Comparison of ENCODE assay signal across 31 cellular contexts in genomic region chr2:73324126-73324525, GRCh38. TPM values are rescaled to one million over a fixed set of nuclear protein-coding genes. Genes with fewer than 3 reads are reported as not detected.
"Had no signal": no experiment of that assay in that cellular context is flagged by ENCODE, and none has a peak within 500 bp of the region (broad histone marks: within the 10 kb centered on the region; RNA-seq: fewer than 3 reads in every experiment).

No MANE protein-coding gene starts in this region.

- H3K27me3 ChIP-seq: Peyer's patch had no signal

- ATAC-seq: PC-3, SK-N-SH treated with all-trans-retinoic acid at 6 μM for 48 hours, T-cell had no signal

- DNase-seq: activated CD4-positive, alpha-beta memory T cell treated with anti-CD3 and anti-CD28 coated beads for 36 hours; activated CD4-positive, alpha-beta T cell treated with anti-CD3 and anti-CD28 coated beads, Interleukin-2, amount 50 U/mL, for 1 hour; activated CD8-positive, alpha-beta memory T cell treated with anti-CD3 and anti-CD28 coated beads, Interleukin-2, amount 50 U/mL, for 4 hours; activated effector memory CD4-positive, alpha-beta T cell treated with Interleukin-2 at 50 U/mL for 16 hours; activated naive CD4-positive, alpha-beta T cell treated with anti-CD3 and anti-CD28 coated beads, Interleukin-2, amount 10 ng/mL, durations not matched to agents 7 days and 5 days; activated T-cell treated with anti-CD3 and anti-CD28 coated beads for 4 hours; activated T-cell treated with anti-CD3 and anti-CD28 coated beads, Interleukin-2, amount 50 U/mL, for 48 hours; amniotic stem cell; aorta; NCI-H1105; NCI-H1417 treated with DMSO at 0.1 percent for 48 hours; NCI-H187 treated with DMSO at 0.1 percent for 48 hours; NCI-H2081; NCI-H345; NCI-H510A; NCI-H526; NCI-H748 treated with DMSO at 0.1 percent for 48 hours; NK-92 treated with Interleukin-12 subunit alpha and Interleukin-12 subunit beta, amount 100 ng/mL, for 24 hours; PC-3; Peyer's patch; RPMI8226; SHP77 treated with DMSO at 0.1 percent for 48 hours; T-cell; T-helper 2 cell; T-helper 9 cell had no signal

- H3K27ac Mint-ChIP-seq: activated CD4-positive, alpha-beta memory T cell treated with anti-CD3 and anti-CD28 coated beads for 36 hours; activated naive CD4-positive, alpha-beta T cell treated with anti-CD3 and anti-CD28 coated beads, Interleukin-2, amount 10 ng/mL, durations not matched to agents 7 days and 5 days; activated naive CD8-positive, alpha-beta T cell; T-cell had no signal

- H3K4me3 ChIP-seq: cardiac muscle cell, Peyer's patch, SJSA1 had no signal

- H3K9me3 ChIP-seq: Peyer's patch, SJSA1 had no signal

- H3K27ac ChIP-seq: cardiac muscle cell, Peyer's patch, SJSA1 had no signal

- H3K4me3 Mint-ChIP-seq: activated CD4-positive, alpha-beta memory T cell treated with anti-CD3 and anti-CD28 coated beads for 36 hours; activated naive CD4-positive, alpha-beta T cell treated with anti-CD3 and anti-CD28 coated beads, Interleukin-2, amount 10 ng/mL, durations not matched to agents 7 days and 5 days; activated naive CD8-positive, alpha-beta T cell; central memory CD8-positive, alpha-beta T cell; T-cell had no signal

- H3K4me1 Mint-ChIP-seq: activated naive CD4-positive, alpha-beta T cell treated with anti-CD3 and anti-CD28 coated beads, Interleukin-2, amount 10 ng/mL, durations not matched to agents 7 days and 5 days; central memory CD8-positive, alpha-beta T cell; T-cell had no signal

- H3K9me3 Mint-ChIP-seq: activated CD4-positive, alpha-beta memory T cell treated with anti-CD3 and anti-CD28 coated beads for 36 hours; activated naive CD4-positive, alpha-beta T cell treated with anti-CD3 and anti-CD28 coated beads, Interleukin-2, amount 10 ng/mL, durations not matched to agents 7 days and 5 days; central memory CD8-positive, alpha-beta T cell; T-cell had no signal

- H3K36me3 ChIP-seq: cardiac muscle cell, Peyer's patch, SJSA1 had no signal

- H3K36me3 Mint-ChIP-seq: activated CD4-positive, alpha-beta memory T cell treated with anti-CD3 and anti-CD28 coated beads for 36 hours; activated naive CD4-positive, alpha-beta T cell treated with anti-CD3 and anti-CD28 coated beads, Interleukin-2, amount 10 ng/mL, durations not matched to agents 7 days and 5 days; T-cell had no signal

- H3K4me1 ChIP-seq: Peyer's patch, SJSA1 had no signal

RNA-seq across cellular contexts. Expression of gene EGR4, which starts 30.8 kb away (rescaled TPM):
- total RNA-seq: aorta, M059J, PC-3, Peyer's patch, SJSA1 had no signal
- polyA plus RNA-seq: aorta had no signal
